Comparison of ENCODE assay signal across 27 cellular contexts in genomic region chr11:32422545-32422944, GRCh38. TPM values are rescaled to one million over a fixed set of nuclear protein-coding genes. Genes with fewer than 3 reads are reported as not detected.
"Had no signal": no experiment of that assay in that cellular context is flagged by ENCODE, and none has a peak within 500 bp of the region (broad histone marks: within the 10 kb centered on the region; RNA-seq: fewer than 3 reads in every experiment).

No MANE protein-coding gene starts in this region.

- H3K4me1 ChIP-seq: adrenal gland had no signal

- H3K27ac ChIP-seq: adrenal gland, body of pancreas, epithelial cell of prostate, esophagus squamous epithelium, right atrium auricular region, tibial nerve had no signal

- H3K4me3 ChIP-seq: adrenal gland, body of pancreas, esophagus squamous epithelium, right atrium auricular region, tibial nerve had no signal

- H3K36me3 ChIP-seq: adrenal gland, esophagus squamous epithelium, right atrium auricular region, tibial nerve had no signal

- DNase-seq: activated CD4-positive, alpha-beta T cell treated with anti-CD3 and anti-CD28 coated beads for 4 hours; activated CD4-positive, alpha-beta T cell treated with anti-CD3 and anti-CD28 coated beads, Interleukin-2, amount 50 U/mL, for 4 hours; activated CD4-positive, CD25-positive, alpha-beta regulatory T cell; activated CD8-positive, alpha-beta memory T cell treated with anti-CD3 and anti-CD28 coated beads for 24 hours; activated effector memory CD4-positive, alpha-beta T cell treated with anti-CD3 and anti-CD28 coated beads, Interleukin-2, amount 50 U/mL, for 16 hours; activated naive CD4-positive, alpha-beta T cell treated with anti-CD3 and anti-CD28 coated beads for 36 hours; activated naive CD8-positive, alpha-beta T cell treated with anti-CD3 and anti-CD28 coated beads for 36 hours; activated T-cell treated with anti-CD3 and anti-CD28 coated beads, Interleukin-2, amount 50 U/mL, for 1 hour; aorta; body of pancreas; effector CD8-positive, alpha-beta T cell; esophagus squamous epithelium; foreskin melanocyte; left ventricle myocardium superior; naive thymus-derived CD4-positive, alpha-beta T cell; nucleus accumbens; stimulated activated CD4-positive, alpha-beta T cell treated with anti-CD3 and anti-CD28 coated beads, Interleukin-2, amount 100 ng/mL, for 48 hours; stimulated activated naive CD4-positive, alpha-beta T cell treated with Interleukin-2 at 50 U/mL for 16 hours had no signal

- H3K9me3 ChIP-seq: adrenal gland, body of pancreas, esophagus squamous epithelium, right atrium auricular region, tibial nerve had no signal

- ATAC-seq: body of pancreas; left ventricle myocardium superior; naive thymus-derived CD4-positive, alpha-beta T cell had no signal

RNA-seq across cellular contexts. Expression of gene WT1, which starts 12.8 kb away (rescaled TPM):
- total RNA-seq: activated naive CD4-positive, alpha-beta T cell treated with anti-CD3 and anti-CD28 coated beads for 36 hours; activated naive CD8-positive, alpha-beta T cell treated with anti-CD3 and anti-CD28 coated beads for 36 hours; activated T-helper 1 cell treated with anti-CD3 and anti-CD28 coated beads, Interleukin-12 subunit alpha, Interleukin-12 subunit beta, Interleukin-2, Interleukin-4 antibody, amounts not matched to agents 30 ng/mL and 10 ng/mL and 1 ng/mL, durations not matched to agents 14 hours and 24 hours and 36 hours; dermis microvascular lymphatic vessel endothelial cell; esophagus squamous epithelium; lung microvascular endothelial cell; naive thymus-derived CD4-positive, alpha-beta T cell; neural crest cell; temporal lobe; tibial nerve had no signal
- polyA plus RNA-seq: naive thymus-derived CD4-positive, alpha-beta T cell had no signal
